ENCODE assay signal across 7 cellular contexts in the genomic region with DNA sequence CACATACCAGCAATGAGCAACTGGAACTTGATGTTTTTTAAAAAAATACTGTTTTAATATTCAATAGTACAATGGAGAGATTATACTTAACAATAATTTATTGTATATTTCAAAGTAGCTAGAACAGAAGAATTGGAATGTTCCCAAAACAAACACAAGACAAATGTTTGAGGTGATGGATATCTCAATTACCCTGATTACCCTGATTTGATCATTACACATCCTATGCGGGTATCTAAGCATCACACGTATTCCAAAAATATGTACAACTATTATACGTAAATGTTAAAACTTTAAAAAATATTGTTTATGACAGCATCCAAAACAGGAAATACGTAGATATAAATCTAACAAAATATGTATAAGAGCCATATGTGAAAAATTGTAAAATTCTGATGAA.
"Had no signal": no experiment of that assay in that cellular context is flagged by ENCODE, and none has a peak within 500 bp of the region (broad histone marks: within the 10 kb centered on the region; RNA-seq: fewer than 3 reads in every experiment).

No MANE protein-coding gene starts in this region.

- DNase-seq: IMR-90, KBM-7 had no signal

- H3K4me1 Mint-ChIP-seq: IgD-negative memory B cell had no signal

- ATAC-seq: HepG2, K562 had no signal

- H3K4me3 Mint-ChIP-seq: IgD-negative memory B cell had no signal

- FAIRE-seq: HepG2, HTR-8/SVneo, K562 had no signal

- H3K27me3 Mint-ChIP-seq: IgD-negative memory B cell had no signal

- H3K27ac Mint-ChIP-seq: IgD-negative memory B cell had no signal

- H3K4me3 ChIP-seq: K562 had no signal

- H3K27ac ChIP-seq: HL-60 had no signal
